Comparison of ENCODE assay signal across 9 cellular contexts in genomic region chr3:138180375-138181029, GRCh38. TPM values are rescaled to one million over a fixed set of nuclear protein-coding genes. Genes with fewer than 3 reads are reported as not detected.
DNase-seq lines count a peak whose midpoint lies in the region; ATAC-seq and TF ChIP-seq lines count a peak whose summit lies in the region.
"Had no signal": no experiment of that assay in that cellular context is flagged by ENCODE, and none has a peak within 500 bp of the region (broad histone marks: within the 10 kb centered on the region; RNA-seq: fewer than 3 reads in every experiment).

No MANE protein-coding gene starts in this region.

- no peaks in the 10 kb centered on the region for H3K9me3 ChIP-seq in CD8-positive, alpha-beta T cell (ENCODE audit: low read length)

- H3K27me3 ChIP-seq in CD8-positive, alpha-beta T cell (ENCODE audit: insufficient read depth, low read length), result no peaks in the 10 kb centered on the region

- POLR2A ChIA-PET in CD8-positive, alpha-beta T cell (lab: Charles Lee), result no interaction called here

- no peaks in the 10 kb centered on the region for H3K36me3 ChIP-seq in CD8-positive, alpha-beta T cell (ENCODE audit: insufficient read depth, low read length)

- H3K4me1 ChIP-seq in CD8-positive, alpha-beta T cell (ENCODE audit: insufficient read depth, low read length), result no peaks in the 10 kb centered on the region

- no peak overlapping the region for H3K27ac ChIP-seq in CD8-positive, alpha-beta T cell (ENCODE audit: low read depth, low read length)
- H3K27ac ChIP-seq in coronary artery, result no peak overlapping the region

- H3K4me1 Mint-ChIP-seq in CD8-positive, alpha-beta T cell (ENCODE audit: low read depth), result no peaks in the 10 kb centered on the region
- peaks cover 3% of the 10 kb centered on the region for H3K4me1 Mint-ChIP-seq in activated naive CD4-positive, alpha-beta T cell treated with anti-CD3 and anti-CD28 coated beads for 36 hours (ENCODE audit: low read depth)

- peak; percentile 91 for ATAC-seq in CD8-positive, alpha-beta T cell
- ATAC-seq in GM18870 (IDR thresholded peaks at IDR 0.05; ENCODE audit: unreplicated experiment) (peak; percentile 60), HG03565 (IDR thresholded peaks at IDR 0.05; ENCODE audit: unreplicated experiment) (peak; percentile 83)

- TF ChIP-seq CTCF in CD8-positive, alpha-beta T cell (IDR thresholded peaks at IDR 0.05), result no peak
- no peak for TF ChIP-seq CTCF in coronary artery (IDR thresholded peaks at IDR 0.05)

- H3K27me3 Mint-ChIP-seq in CD8-positive, alpha-beta T cell (ENCODE audit: low read depth), result peaks cover 5% of the 10 kb centered on the region
- H3K27me3 Mint-ChIP-seq in activated naive CD4-positive, alpha-beta T cell treated with anti-CD3 and anti-CD28 coated beads for 36 hours (ENCODE audit: low read depth), result peaks cover 1% of the 10 kb centered on the region

- CTCF ChIA-PET in CD8-positive, alpha-beta T cell (lab: Charles Lee), result interaction anchor here (0.6 to 2.0 kb wide), 4 partner anchors 10 to 489 kb away, joined by 3 to 5 read pairs (median 4); no protein-coding TSS in a partner anchor
- CTCF ChIA-PET in activated naive CD4-positive, alpha-beta T cell treated with anti-CD3 and anti-CD28 coated beads for 36 hours (lab: Charles Lee), result interaction anchor here (0.7 to 2.6 kb wide), 10 partner anchors 9 to 238 kb away, joined by 3 to 12 read pairs (median 4); no protein-coding TSS in a partner anchor

- no peaks in the 10 kb centered on the region for H3K9me3 Mint-ChIP-seq in CD8-positive, alpha-beta T cell
- H3K9me3 Mint-ChIP-seq in activated naive CD4-positive, alpha-beta T cell treated with anti-CD3 and anti-CD28 coated beads for 36 hours, result no peaks in the 10 kb centered on the region

- no peak overlapping the region for H3K4me3 ChIP-seq in CD8-positive, alpha-beta T cell (ENCODE audit: low read depth, low read length)
- no peak overlapping the region for H3K4me3 ChIP-seq in coronary artery

- H3K36me3 Mint-ChIP-seq in CD8-positive, alpha-beta T cell, result no peaks in the 10 kb centered on the region
- no peaks in the 10 kb centered on the region for H3K36me3 Mint-ChIP-seq in activated naive CD4-positive, alpha-beta T cell treated with anti-CD3 and anti-CD28 coated beads for 36 hours (ENCODE audit: low read depth)

- no peak overlapping the region for H3K4me3 Mint-ChIP-seq in CD8-positive, alpha-beta T cell
- no peak overlapping the region for H3K4me3 Mint-ChIP-seq in activated naive CD4-positive, alpha-beta T cell treated with anti-CD3 and anti-CD28 coated beads for 36 hours

- DNase-seq in CD8-positive, alpha-beta T cell, result peak in 3 of 7 experiments; percentile 20 to 32 (median 26)
- peak; percentile 56 for DNase-seq in NCI-H69 (lab: John Stamatoyannopoulos, UW)
- DNase-seq in activated naive CD4-positive, alpha-beta T cell treated with anti-CD3 and anti-CD28 coated beads for 36 hours, result peak; percentile 76
- peak; percentile 61 for DNase-seq in iris pigment epithelial cell (ENCODE audit: low read depth)
- DNase-seq in coronary artery (ENCODE audit: low spot score), result no peak
- DNase-seq in middle frontal gyrus (ENCODE audit: extremely low spot score, low spot score), result no peak

- intact Hi-C loops in CD8-positive, alpha-beta T cell (cut with DNase I, micrococcal nuclease), result loop anchor here (1.0 to 10.0 kb wide), 8 partner anchors 42 to 742 kb away; partner anchors contain the start of gene PIK3CB (in 1 of the 2)
- intact Hi-C loops in activated naive CD4-positive, alpha-beta T cell treated with anti-CD3 and anti-CD28 coated beads for 36 hours (cut with micrococcal nuclease), result loop anchor here (1.0 to 5.0 kb wide), 10 partner anchors 105 to 736 kb away; partner anchors contain the start of genes CEP70, MRAS and NME9

- no peak overlapping the region for H3K27ac Mint-ChIP-seq in CD8-positive, alpha-beta T cell
- H3K27ac Mint-ChIP-seq in activated naive CD4-positive, alpha-beta T cell treated with anti-CD3 and anti-CD28 coated beads for 36 hours, result no peak overlapping the region

RNA-seq across cellular contexts. Expression of gene DBR1, which starts 5.8 kb away (rescaled TPM):
- 10 to 100 TPM; 31.2 to 31.9 TPM for total RNA-seq in CD8-positive, alpha-beta T cell
- 10 to 100 TPM; 20.0 to 22.3 TPM for total RNA-seq in activated naive CD4-positive, alpha-beta T cell treated with anti-CD3 and anti-CD28 coated beads for 36 hours

RNA-seq across cellular contexts. Expression of gene ARMC8, which starts 6.6 kb away (rescaled TPM):
- total RNA-seq in CD8-positive, alpha-beta T cell, result 10 to 100 TPM; 81.9 to 82.6 TPM
- 10 to 100 TPM; 38.2 to 42.7 TPM for total RNA-seq in activated naive CD4-positive, alpha-beta T cell treated with anti-CD3 and anti-CD28 coated beads for 36 hours

RNA-seq across cellular contexts. Expression of gene A4GNT, which starts 48.3 kb away (rescaled TPM):
- total RNA-seq in CD8-positive, alpha-beta T cell, result not detected
- total RNA-seq in activated naive CD4-positive, alpha-beta T cell treated with anti-CD3 and anti-CD28 coated beads for 36 hours, result not detected
- total RNA-seq: mononuclear cell had no signal

Comparison
In these comparisons a context has a peak if more than half of its experiments do, and no peak if none do; other contexts are left out.
1. DNase-seq: peak in NCI-H69 (single experiment), activated naive CD4-positive, alpha-beta T cell treated with anti-CD3 and anti-CD28 coated beads for 36 hours (single experiment) and iris pigment epithelial cell (single experiment); none in coronary artery (single experiment) and middle frontal gyrus (single experiment).
2. Peak in every context shown above with its lines, with median percentiles within 50 percentile points of each other: ATAC-seq.